ENCODE assay signal across 10 cellular contexts in the genomic region with DNA sequence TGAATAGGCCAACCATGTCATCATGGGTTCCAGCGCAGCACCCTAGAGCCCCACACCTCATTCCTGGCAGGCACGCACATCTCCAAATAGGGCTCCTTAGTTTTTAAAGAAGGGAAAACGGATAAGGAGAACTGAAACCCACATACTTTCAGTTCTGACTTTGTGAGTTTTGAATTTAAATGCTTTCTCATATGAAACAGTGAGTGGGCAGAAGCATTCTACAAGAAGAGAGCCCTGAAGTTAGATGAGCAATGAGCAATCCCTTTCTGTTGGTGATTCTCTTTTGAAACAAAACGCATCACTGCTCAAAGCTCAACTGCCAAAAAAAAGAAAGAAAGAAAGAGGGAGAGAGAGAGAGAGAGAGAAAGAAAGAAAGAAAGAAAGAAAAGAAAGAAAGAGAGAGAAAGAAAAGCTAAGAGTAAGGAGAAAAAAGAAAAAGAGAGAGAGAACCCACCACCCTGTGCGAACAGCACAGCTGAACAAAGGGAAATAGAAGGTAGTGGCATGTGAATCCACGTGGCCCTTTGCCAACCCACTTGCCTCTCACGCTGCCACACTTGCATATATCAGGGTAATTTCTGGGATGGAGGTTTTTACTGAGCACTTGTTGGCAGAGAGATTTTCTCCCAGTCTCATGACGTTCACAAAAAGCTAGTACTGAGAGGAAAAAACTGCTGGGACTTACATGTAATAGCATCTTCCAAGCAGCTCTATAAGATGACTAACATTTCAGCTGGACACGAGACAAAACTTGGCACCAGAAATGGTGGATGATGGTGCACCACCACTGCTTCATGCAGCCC. TPM values are rescaled to one million over a fixed set of nuclear protein-coding genes. Genes with fewer than 3 reads are reported as not detected.
DNase-seq lines count a peak whose midpoint lies in the region; ATAC-seq and TF ChIP-seq lines count a peak whose summit lies in the region.
"Had no signal": no experiment of that assay in that cellular context is flagged by ENCODE, and none has a peak within 500 bp of the region (broad histone marks: within the 10 kb centered on the region; RNA-seq: fewer than 3 reads in every experiment).

No MANE protein-coding gene starts in this region.

- H3K9me3 ChIP-seq in CD8-positive, alpha-beta T cell (ENCODE audit: low read length), result no peaks in the 10 kb centered on the region
- H3K9me3 ChIP-seq in adipocyte (ENCODE audit: control insufficient read depth, low read length) (no peaks in the 10 kb centered on the region), thoracic aorta (no peaks in the 10 kb centered on the region)

- peaks cover 69% of the 10 kb centered on the region for H3K4me1 Mint-ChIP-seq in CD8-positive, alpha-beta T cell (ENCODE audit: low read depth)

- H3K9ac ChIP-seq in adipocyte (ENCODE audit: low read length), result no peak overlapping the region

- intact Hi-C loops in CD8-positive, alpha-beta T cell (cut with DNase I, micrococcal nuclease), result no loop called here

- H3K27me3 Mint-ChIP-seq in CD8-positive, alpha-beta T cell (ENCODE audit: low read depth), result no peaks in the 10 kb centered on the region

- peaks cover 66% of the 10 kb centered on the region for H3K4me1 ChIP-seq in CD8-positive, alpha-beta T cell (ENCODE audit: insufficient read depth, low read length)
- H3K4me1 ChIP-seq in adipocyte (ENCODE audit: control insufficient read depth, insufficient read depth, low read length) (peaks cover 24% of the 10 kb centered on the region), thoracic aorta (ENCODE audit: control insufficient read depth in 1 of 2, low read depth in 2 of 2) (peaks cover 17 to 51% of the 10 kb centered on the region in 2 donors)

- H3K36me3 Mint-ChIP-seq in CD8-positive, alpha-beta T cell, result no peaks in the 10 kb centered on the region

- TF ChIP-seq CTCF in CD8-positive, alpha-beta T cell (IDR thresholded peaks at IDR 0.05), result no peak
- TF ChIP-seq CTCF in thoracic aorta (IDR thresholded peaks at IDR 0.05), result no peak

- H3K27me3 ChIP-seq in CD8-positive, alpha-beta T cell (ENCODE audit: insufficient read depth, low read length), result no peaks in the 10 kb centered on the region
- H3K27me3 ChIP-seq in adipocyte (replicated peaks; ENCODE audit: control insufficient read depth, insufficient read depth, low read length) (peaks cover 5% of the 10 kb centered on the region), thoracic aorta (replicated peaks; ENCODE audit: insufficient read depth) (no peaks in the 10 kb centered on the region)

- peak overlapping the region; percentile 98 for H3K27ac Mint-ChIP-seq in CD8-positive, alpha-beta T cell

- H3K9me3 Mint-ChIP-seq in CD8-positive, alpha-beta T cell, result no peaks in the 10 kb centered on the region

- H3K36me3 ChIP-seq in CD8-positive, alpha-beta T cell (ENCODE audit: insufficient read depth, low read length), result no peaks in the 10 kb centered on the region
- no peaks in the 10 kb centered on the region for H3K36me3 ChIP-seq in adipocyte (ENCODE audit: control insufficient read depth, insufficient read depth, low read length, severe bottlenecking)
- no peaks in the 10 kb centered on the region for H3K36me3 ChIP-seq in thoracic aorta

- peak overlapping the region; percentile 3 for H3K4me3 ChIP-seq in CD8-positive, alpha-beta T cell (ENCODE audit: low read depth, low read length)
- H3K4me3 ChIP-seq in adipocyte (ENCODE audit: low read length) (peak overlapping the region; percentile 35), thoracic aorta (peak overlapping the region; percentile 46)

- POLR2A ChIA-PET in CD8-positive, alpha-beta T cell (lab: Charles Lee), result interaction anchor here (0.9 to 10.0 kb wide), 9 partner anchors 18 to 482 kb away, joined by 3 to 95 read pairs (median 5); no protein-coding TSS in a partner anchor

- DNase-seq in CD8-positive, alpha-beta T cell, result peak in 1 of 7 experiments; percentile 29
- no peak for DNase-seq in adipocyte (ENCODE audit: low read depth)
- no peak for DNase-seq in thoracic aorta (ENCODE audit: low spot score)
- DNase-seq in NCI-H2081 (lab: John Stamatoyannopoulos, UW), result no peak
- no peak for DNase-seq in OCI-M2 (lab: John Stamatoyannopoulos, UW; ENCODE audit: unreplicated experiment)
- DNase-seq in NCI-H2171 treated with DMSO at 0.1 percent for 48 hours (lab: John Stamatoyannopoulos, UW), result no peak

- H3K4me3 Mint-ChIP-seq in CD8-positive, alpha-beta T cell, result peak overlapping the region; percentile 80

- CTCF ChIA-PET in CD8-positive, alpha-beta T cell (lab: Charles Lee), result interaction anchor here (1.0 to 1.7 kb wide), 5 partner anchors 9 to 87 kb away, joined by 3 to 8 read pairs (median 6); no protein-coding TSS in a partner anchor

- ATAC-seq in CD8-positive, alpha-beta T cell, result peak; percentile 51
- ATAC-seq in GM19452 (IDR thresholded peaks at IDR 0.05; ENCODE audit: unreplicated experiment), result peak; percentile 50
- peak; percentile 46 for ATAC-seq in HG03521 (IDR thresholded peaks at IDR 0.05; ENCODE audit: unreplicated experiment)
- no peak for ATAC-seq in thoracic aorta (ENCODE audit: insufficient number of reproducible peaks, low FRiP score, low read depth)

- no peak overlapping the region for H3K27ac ChIP-seq in CD8-positive, alpha-beta T cell (ENCODE audit: low read depth, low read length)
- H3K27ac ChIP-seq in thoracic aorta, result peak overlapping the region; percentile 61 to 63

RNA-seq across cellular contexts. Expression of gene TMSB4X, which starts 31.0 kb away (rescaled TPM):
- 1,000 to 10,000 TPM; 2,374 to 2,465 TPM for total RNA-seq in CD8-positive, alpha-beta T cell
- total RNA-seq in thoracic aorta, result 1,000 to 10,000 TPM; 3,886 to 3,920 TPM

RNA-seq across cellular contexts. Expression of gene FAM9C, which starts 38.5 kb away (rescaled TPM):
- total RNA-seq in CD8-positive, alpha-beta T cell, result not detected
- not detected for total RNA-seq in thoracic aorta
- total RNA-seq: H1, renal cortical epithelial cell had no signal
